In genomic region chr14:105014631-105015030, GRCh38 we compare ENCODE assay signal across 14 cellular contexts. TPM values are rescaled to one million over a fixed set of nuclear protein-coding genes. Genes with fewer than 3 reads are reported as not detected.
DNase-seq lines count a peak whose midpoint lies in the region; ATAC-seq and TF ChIP-seq lines count a peak whose summit lies in the region.
"Had no signal": no experiment of that assay in that cellular context is flagged by ENCODE, and none has a peak within 500 bp of the region (broad histone marks: within the 10 kb centered on the region; RNA-seq: fewer than 3 reads in every experiment).

No MANE protein-coding gene starts in this region.

- peak overlapping the region; percentile 39 for H3K27ac ChIP-seq in AG04450 (ENCODE audit: low read depth, low read length)
- H3K27ac ChIP-seq in RWPE1 = peak overlapping the region; percentile 94
- peak overlapping the region in 2 of 4 donors; percentile 69 to 82 for H3K27ac ChIP-seq in esophagus squamous epithelium
- H3K27ac ChIP-seq: esophagus muscularis mucosa had no signal

- H3K27ac Mint-ChIP-seq in Calu3 (ENCODE audit: unreplicated experiment) = no peak overlapping the region
- H3K27ac Mint-ChIP-seq in immature natural killer cell = peak overlapping the region; percentile 65 to 90 (median 74)
- H3K27ac Mint-ChIP-seq: activated B cell treated with CpG ODN at 0.5 μM for 24 hours had no signal

- POLR2A ChIA-PET in AG04450 (lab: Yijun Ruan, JAX) (no interaction called here), RWPE1 (lab: Yijun Ruan, JAX; ENCODE audit: low non-redundant PET) (no interaction called here)

- TF ChIP-seq CTCF in AG04450 (IDR thresholded peaks at IDR 0.05; ENCODE audit: low read depth, low read length) = no peak
- TF ChIP-seq CTCF in Calu3 (IDR thresholded peaks at IDR 0.05; ENCODE audit: unreplicated experiment) = no peak
- TF ChIP-seq CTCF in RWPE1 (conservative IDR thresholded peaks at IDR 0.05; ENCODE audit: low read depth) = no peak
- TF ChIP-seq CTCF in esophagus squamous epithelium (IDR thresholded peaks at IDR 0.05) = no peak

- no peaks in the 10 kb centered on the region for H3K27me3 ChIP-seq in AG04450 (ENCODE audit: control insufficient read depth, insufficient read depth, low read length)
- no peaks in the 10 kb centered on the region for H3K27me3 ChIP-seq in esophagus squamous epithelium
- H3K27me3 ChIP-seq: esophagus muscularis mucosa had no signal

- no peak for ATAC-seq in left colon
- ATAC-seq: right cardiac atrium, Right ventricle myocardium inferior had no signal

- H3K27me3 Mint-ChIP-seq in Calu3 (ENCODE audit: unreplicated experiment) (no peaks in the 10 kb centered on the region), immature natural killer cell (ENCODE audit: low read depth in 3 of 3) (peaks cover 0 to 4% (median 0%) of the 10 kb centered on the region in 3 donors)
- H3K27me3 Mint-ChIP-seq: activated B cell treated with CpG ODN at 0.5 μM for 24 hours had no signal

- H3K9me3 Mint-ChIP-seq in Calu3 (ENCODE audit: low read depth, unreplicated experiment) = no peaks in the 10 kb centered on the region
- H3K9me3 Mint-ChIP-seq in immature natural killer cell = no peaks in the 10 kb centered on the region
- H3K9me3 Mint-ChIP-seq: activated B cell treated with CpG ODN at 0.5 μM for 24 hours had no signal

- peaks cover 54% of the 10 kb centered on the region for H3K36me3 Mint-ChIP-seq in Calu3 (ENCODE audit: insufficient read depth, unreplicated experiment)
- H3K36me3 Mint-ChIP-seq in immature natural killer cell = no peaks in the 10 kb centered on the region

- H3K9me3 ChIP-seq in AG04450 (ENCODE audit: control insufficient read depth, insufficient read depth, low read length) (no peaks in the 10 kb centered on the region; the same call in 1 of the 2 replicates), esophagus squamous epithelium (no peaks in the 10 kb centered on the region)
- H3K9me3 ChIP-seq: esophagus muscularis mucosa had no signal

- H3K4me1 Mint-ChIP-seq in Calu3 (ENCODE audit: low read depth, unreplicated experiment) (peaks cover 43% of the 10 kb centered on the region), immature natural killer cell (peaks cover 50 to 68% of the 10 kb centered on the region in 2 donors)

- BruUV-seq in Calu3 (replicated peaks; lab: Mats Ljungman, UMichigan) = no TSS peak

- intact Hi-C loops in Calu3 (cut with micrococcal nuclease; ENCODE audit: unreplicated experiment) (loop anchor here (10.0 kb wide), 1 partner anchor 70 kb away; no protein-coding TSS in a partner anchor), left colon (cut with DNase I, micrococcal nuclease) (no loop called here), esophagus squamous epithelium (cut with DNase I) (no loop called here)

- H3K4me3 Mint-ChIP-seq in Calu3 (ENCODE audit: low read depth, unreplicated experiment) (peak overlapping the region; percentile 43), immature natural killer cell (peak overlapping the region in 1 of 5 donors; percentile 41)
- H3K4me3 Mint-ChIP-seq: activated B cell treated with CpG ODN at 0.5 μM for 24 hours had no signal

- peaks cover 20 to 80% (median 60%) of the 10 kb centered on the region in 3 donors for H3K4me1 ChIP-seq in esophagus squamous epithelium

- TF ChIP-seq POLR2A in esophagus squamous epithelium (IDR thresholded peaks at IDR 0.05) = no peak

- CTCF ChIA-PET in AG04450 (lab: Charles Lee) = interaction anchor here (1.0 to 3.5 kb wide), 2 partner anchors 31 to 39 kb away, joined by 3 to 14 read pairs; no protein-coding TSS in a partner anchor
- CTCF ChIA-PET in Calu3 (lab: Charles Lee) = interaction anchor here (0.6 kb wide), 1 partner anchor 21 kb away, joined by 3 read pairs; no protein-coding TSS in a partner anchor
- CTCF ChIA-PET in RWPE1 (lab: Yijun Ruan, JAX) = interaction anchor here (0.9 to 1.4 kb wide), 2 partner anchors 31 to 38 kb away, joined by 5 to 6 read pairs; no protein-coding TSS in a partner anchor

- WGBS in esophagus squamous epithelium, 2 donors = 42 to 43% methylated on average over 4 of the region's 4 CpGs

- H3K4me3 ChIP-seq in AG04450 (ENCODE audit: low read depth, low read length) = peak overlapping the region; percentile 38
- no peak overlapping the region for H3K4me3 ChIP-seq in esophagus squamous epithelium
- H3K4me3 ChIP-seq: esophagus muscularis mucosa had no signal

- peaks cover 0 to 23% (median 15%) of the 10 kb centered on the region in 3 donors for H3K36me3 ChIP-seq in esophagus squamous epithelium

- DNase-seq in AG04450 (ENCODE audit: low read depth, low spot score) = no peak
- DNase-seq in Calu3 = no peak
- no peak for DNase-seq in RWPE1 (ENCODE audit: low spot score)
- DNase-seq in immature natural killer cell = no peak
- no peak for DNase-seq in left colon
- DNase-seq in NCI-H1048 (lab: John Stamatoyannopoulos, UW) = no peak
- DNase-seq in esophagus squamous epithelium (lab: John Stamatoyannopoulos, UW) = no peak
- DNase-seq in cerebellar cortex (ENCODE audit: low spot score) = no peak
- DNase-seq: activated B cell treated with CpG ODN at 0.5 μM for 24 hours; activated effector memory CD4-positive, alpha-beta T cell treated with Interleukin-2 at 50 U/mL for 16 hours; NCI-H2227 treated with DMSO at 0.1 percent for 48 hours; right cardiac atrium had no signal

RNA-seq across cellular contexts. Expression of gene CDCA4, which starts 6.3 kb away (rescaled TPM):
- polyA plus RNA-seq in AG04450 (2011; rRNA removed) (6.8 and 7.8 TPM in 2 replicates), immature natural killer cell (10 to 100 TPM; 14.5 to 18.3 (median 14.6) TPM)
- 5.0 and 6.3 TPM in 2 replicates for polyA minus RNA-seq in AG04450 (2011; rRNA and poly(A)+ RNA removed)
- total RNA-seq in Calu3 (2022) (28.9 and 32.4 TPM in 2 replicates), left colon (1 to 10 TPM; 5.2 to 6.5 TPM), esophagus squamous epithelium (10 to 100 TPM; 15.3 to 35.0 (median 23.3) TPM)

RNA-seq across cellular contexts. Expression of gene CLBA1, which starts 29.0 kb away (rescaled TPM):
- polyA plus RNA-seq in AG04450 (2011; rRNA removed) (4.6 and 4.9 TPM in 2 replicates), immature natural killer cell (under 1 TPM in 2 of 3 donors, not detected in 1; 0.37 to 0.57 TPM)
- polyA minus RNA-seq in AG04450 (2011; rRNA and poly(A)+ RNA removed) = 2.4 and 4.2 TPM in 2 replicates
- total RNA-seq in Calu3 (2022) (12.8 and 13.8 TPM in 2 replicates), left colon (1 to 10 TPM; 4.2 to 6.5 TPM), esophagus squamous epithelium (10 to 100 TPM in 1 of 4 donors, 1 to 10 TPM in 3; 5.5 to 19.3 (median 7.3) TPM)

RNA-seq across cellular contexts. Expression of gene AHNAK2, which starts 36.5 kb away (rescaled TPM):
- polyA plus RNA-seq in AG04450 (2011; rRNA removed) = 10.0 and 10.5 TPM in 2 replicates
- polyA minus RNA-seq in AG04450 (2011; rRNA and poly(A)+ RNA removed) = 40.9 and 45.1 TPM in 2 replicates
- 42.0 and 56.5 TPM in 2 replicates for total RNA-seq in Calu3 (2022)
- polyA plus RNA-seq in immature natural killer cell = not detected
- total RNA-seq in left colon = 10 to 100 TPM in 1 of 2 donors, 1 to 10 TPM in 1; 3.2 to 23.4 TPM
- 100 to 1,000 TPM; 147 to 313 (median 172) TPM for total RNA-seq in esophagus squamous epithelium
- total RNA-seq: activated B cell treated with CpG ODN at 0.5 μM for 24 hours had no signal

RNA-seq across cellular contexts. Expression of gene GPR132, which starts 50.6 kb away (rescaled TPM):
- polyA plus RNA-seq in AG04450 (2011; rRNA removed) (0.07 and 0.14 TPM in 2 replicates), immature natural killer cell (10 to 100 TPM in 1 of 3 donors, 1 to 10 TPM in 2; 5.8 to 25.6 (median 8.4) TPM)
- polyA minus RNA-seq in AG04450 (2011; rRNA and poly(A)+ RNA removed) = not detected in 2 replicates
- total RNA-seq in Calu3 (2022) (1.4 TPM in 2 replicates), left colon (1 to 10 TPM in 1 of 2 donors, under 1 TPM in 1; 0.73 to 3.4 TPM), esophagus squamous epithelium (1 to 10 TPM in 3 of 4 donors, under 1 TPM in 1; 0.79 to 5.0 (median 1.6) TPM)
